8 cellular contexts compared by ENCODE assay signal in genomic region chr5:14664270-14665109, GRCh38. TPM values are rescaled to one million over a fixed set of nuclear protein-coding genes. Genes with fewer than 3 reads are reported as not detected.
DNase-seq lines count a peak whose midpoint lies in the region; ATAC-seq and TF ChIP-seq lines count a peak whose summit lies in the region.

Gene OTULIN (plus strand): TSS chr5:14664718. CDS start chr5:14664826, 108 bp downstream.

- peaks cover 46% of the 10 kb centered on the region for H3K4me1 Mint-ChIP-seq in nephron progenitor cell
- H3K4me1 Mint-ChIP-seq in stimulated activated naive CD8-positive, alpha-beta T cell treated with anti-CD3 and anti-CD28 coated beads, Interleukin-15, amount 100 ng/mL, for 72 hours, result peaks cover 86% of the 10 kb centered on the region

- H3K27me3 Mint-ChIP-seq in nephron progenitor cell (ENCODE audit: low read depth, poor library complexity), result peaks cover 3% of the 10 kb centered on the region
- no peaks in the 10 kb centered on the region for H3K27me3 Mint-ChIP-seq in stimulated activated naive CD8-positive, alpha-beta T cell treated with anti-CD3 and anti-CD28 coated beads, Interleukin-15, amount 100 ng/mL, for 72 hours

- peaks cover 8% of the 10 kb centered on the region for H3K9me3 Mint-ChIP-seq in nephron progenitor cell
- no peaks in the 10 kb centered on the region for H3K9me3 Mint-ChIP-seq in stimulated activated naive CD8-positive, alpha-beta T cell treated with anti-CD3 and anti-CD28 coated beads, Interleukin-15, amount 100 ng/mL, for 72 hours

- H3K4me3 ChIP-seq in DOHH2 (ENCODE audit: low read length) (peak within 1 kb of the TSS; percentile 90), fibroblast of the aortic adventitia (ENCODE audit: low read depth, low read length) (peak within 1 kb of the TSS; percentile 85)

- H3K4me2 ChIP-seq in DOHH2 (ENCODE audit: low read length), result peak within 1 kb of the TSS; percentile 92

- peaks cover 33% of the 10 kb centered on the region for H4K20me1 ChIP-seq in DOHH2 (ENCODE audit: control insufficient read depth, insufficient read depth, low read depth, low read length)

- peak within 1 kb of the TSS; percentile 94 for H3K4me3 Mint-ChIP-seq in nephron progenitor cell
- peak within 1 kb of the TSS; percentile 96 for H3K4me3 Mint-ChIP-seq in stimulated activated naive CD8-positive, alpha-beta T cell treated with anti-CD3 and anti-CD28 coated beads, Interleukin-15, amount 100 ng/mL, for 72 hours

- no peaks in the 10 kb centered on the region for H3K9me3 ChIP-seq in DOHH2 (ENCODE audit: control insufficient read depth, insufficient read depth, low read length)
- H3K9me3 ChIP-seq in KOPT-K1 (ENCODE audit: insufficient read depth, low read length, poor library complexity, severe bottlenecking), result no peaks in the 10 kb centered on the region

- POLR2A ChIA-PET in RWPE1 (lab: Yijun Ruan, JAX; ENCODE audit: low non-redundant PET), result no interaction called here

- H3K27me3 ChIP-seq in DOHH2 (ENCODE audit: control insufficient read depth, low read length), result no peaks in the 10 kb centered on the region

- peak; percentile 67 for ATAC-seq in GM21825 (IDR thresholded peaks at IDR 0.05; ENCODE audit: unreplicated experiment)
- ATAC-seq in stimulated activated naive CD8-positive, alpha-beta T cell treated with anti-CD3 and anti-CD28 coated beads, Interleukin-15, amount 100 ng/mL, for 72 hours, result peak; percentile 91

- H3K36me3 Mint-ChIP-seq in nephron progenitor cell (ENCODE audit: low read depth), result peaks cover 32% of the 10 kb centered on the region

- TF ChIP-seq CTCF in DOHH2 (IDR thresholded peaks at IDR 0.05; ENCODE audit: low read depth, low read length, poor library complexity, severe bottlenecking), result no peak
- TF ChIP-seq CTCF in RWPE1 (conservative IDR thresholded peaks at IDR 0.05; ENCODE audit: low read depth), result no peak
- no peak for TF ChIP-seq CTCF in fibroblast of the aortic adventitia (IDR thresholded peaks at IDR 0.05; ENCODE audit: insufficient read depth, low read length)
- no peak for TF ChIP-seq CTCF in nephron progenitor cell (IDR thresholded peaks at IDR 0.05)

- CTCF ChIA-PET in RWPE1 (lab: Yijun Ruan, JAX), result interaction anchor here (0.6 kb wide), 1 partner anchor 152 kb away, joined by 3 read pairs; no protein-coding TSS in a partner anchor

- peak within 1 kb of the TSS; percentile 81 for H3K27ac ChIP-seq in DOHH2 (ENCODE audit: low read depth, low read length)
- peak within 1 kb of the TSS; percentile 74 for H3K27ac ChIP-seq in KOPT-K1 (ENCODE audit: low read depth, low read length, poor library complexity, severe bottlenecking)
- peak within 1 kb of the TSS; percentile 97 for H3K27ac ChIP-seq in RWPE1

- H3K4me1 ChIP-seq in DOHH2 (ENCODE audit: control insufficient read depth, low read length), result peaks cover 78% of the 10 kb centered on the region

- peaks cover 64% of the 10 kb centered on the region for H3K79me2 ChIP-seq in DOHH2 (ENCODE audit: control insufficient read depth, low read length)

- DNase-seq in RWPE1 (ENCODE audit: low spot score) (peak; percentile 96), fibroblast of the aortic adventitia (ENCODE audit: low read depth) (peak; percentile 88), nephron progenitor cell (peak; percentile 88)
- peak; percentile 80 for DNase-seq in activated T-helper 9 cell treated with anti-CD3 and anti-CD28 coated beads, Interleukin-2, amount 50 U/mL, for 16 hours (ENCODE audit: low read depth)
- DNase-seq in stimulated activated naive CD8-positive, alpha-beta T cell treated with anti-CD3 and anti-CD28 coated beads, Interleukin-15, amount 100 ng/mL, for 72 hours, result peak; percentile 90 to 98

- H3F3A ChIP-seq in DOHH2 (ENCODE audit: control insufficient read depth, insufficient read depth), result peaks cover 10% of the 10 kb centered on the region; the same call in 1 of the 2 replicates

- peaks cover 45% of the 10 kb centered on the region for H3K36me3 ChIP-seq in DOHH2 (ENCODE audit: control insufficient read depth, low read length)
- H3K36me3 ChIP-seq in KOPT-K1 (ENCODE audit: insufficient read depth, low read length), result peaks cover 23% of the 10 kb centered on the region

- no peaks in the 10 kb centered on the region for H3K9me2 ChIP-seq in DOHH2 (replicated peaks; ENCODE audit: control insufficient read depth, low read length)

- H3K27ac Mint-ChIP-seq in nephron progenitor cell, result peak within 1 kb of the TSS; percentile 79
- peak within 1 kb of the TSS; percentile 91 to 98 for H3K27ac Mint-ChIP-seq in stimulated activated naive CD8-positive, alpha-beta T cell treated with anti-CD3 and anti-CD28 coated beads, Interleukin-15, amount 100 ng/mL, for 72 hours

RNA-seq across cellular contexts. Expression of gene OTULIN, which starts in this region (rescaled TPM):
- total RNA-seq in fibroblast of the aortic adventitia (ENCODE audit: low replicate concordance), result 26.2 and 29.3 TPM in 2 replicates

Comparison
In these comparisons a context has a peak if more than half of its experiments do, and no peak if none do; other contexts are left out.
1. Peak in every context shown above with its lines: DNase-seq, ATAC-seq, H3K4me3 ChIP-seq and H3K27ac ChIP-seq.